In genomic region chrX:150899191-150899757, GRCh38 we compare ENCODE assay signal across 8 cellular contexts. TPM values are rescaled to one million over a fixed set of nuclear protein-coding genes. Genes with fewer than 3 reads are reported as not detected.
DNase-seq lines count a peak whose midpoint lies in the region; ATAC-seq lines count a peak whose summit lies in the region.

No MANE protein-coding gene starts in this region.

- H3K9me3 ChIP-seq in endocrine pancreas (ENCODE audit: control insufficient read depth, low read length) = no peaks in the 10 kb centered on the region

- peaks cover 3% of the 10 kb centered on the region for H3K27me3 Mint-ChIP-seq in stimulated activated naive CD8-positive, alpha-beta T cell treated with anti-CD3 and anti-CD28 coated beads, Interleukin-15, Interleukin-2, amounts not matched to agents 100 ng/mL and 50 ng/mL, for 24 hours

- H3K4ac ChIP-seq in mesendoderm (ENCODE audit: low read depth, low read length) = peak overlapping the region; percentile 55

- H3K9me3 Mint-ChIP-seq in stimulated activated naive CD8-positive, alpha-beta T cell treated with anti-CD3 and anti-CD28 coated beads, Interleukin-15, Interleukin-2, amounts not matched to agents 100 ng/mL and 50 ng/mL, for 24 hours = no peaks in the 10 kb centered on the region

- no peak overlapping the region for H2BK120ac ChIP-seq in mesendoderm (ENCODE audit: low read depth, low read length)

- WGBS in mesendoderm (ENCODE audit: extremely low coverage, insufficient coverage, low lambda C conversion rate) = no CpG with 5 or more reads among the region's 42 CpGs

- DNase-seq in NCI-H345 (lab: John Stamatoyannopoulos, UW) = peak; percentile 56
- DNase-seq in activated CD4-positive, alpha-beta T cell treated with anti-CD3 and anti-CD28 coated beads, Interleukin-2, amount 50 U/mL, for 4 hours = peak; percentile 1 to 2
- DNase-seq in mesendoderm = peak; percentile 59
- DNase-seq in GDM1 (lab: John Stamatoyannopoulos, UW) = no peak

- peaks cover 9% of the 10 kb centered on the region for H3K4me1 Mint-ChIP-seq in stimulated activated naive CD8-positive, alpha-beta T cell treated with anti-CD3 and anti-CD28 coated beads, Interleukin-15, Interleukin-2, amounts not matched to agents 100 ng/mL and 50 ng/mL, for 24 hours (ENCODE audit: low read depth)

- no peak overlapping the region for H4K5ac ChIP-seq in mesendoderm (ENCODE audit: low read length)

- H2BK15ac ChIP-seq in mesendoderm (replicated peaks; ENCODE audit: low read depth) = no peak overlapping the region

- no peaks in the 10 kb centered on the region for H3K36me3 Mint-ChIP-seq in stimulated activated naive CD8-positive, alpha-beta T cell treated with anti-CD3 and anti-CD28 coated beads, Interleukin-15, Interleukin-2, amounts not matched to agents 100 ng/mL and 50 ng/mL, for 24 hours (ENCODE audit: low read depth)

- no peaks in the 10 kb centered on the region for H3K79me2 ChIP-seq in mesendoderm (ENCODE audit: control insufficient read depth, insufficient read depth, low read length)

- no peak overlapping the region for H3K23ac ChIP-seq in mesendoderm (ENCODE audit: low read length)

- H3K27me3 ChIP-seq in endocrine pancreas (ENCODE audit: control insufficient read depth, insufficient read depth, low read length) (no peaks in the 10 kb centered on the region), mesendoderm (ENCODE audit: insufficient read depth, low read length, poor library complexity) (no peaks in the 10 kb centered on the region)

- peak overlapping the region; percentile 86 for H3K56ac ChIP-seq in mesendoderm (ENCODE audit: low read length)

- peak overlapping the region; percentile 83 for H3K4me3 Mint-ChIP-seq in stimulated activated naive CD8-positive, alpha-beta T cell treated with anti-CD3 and anti-CD28 coated beads, Interleukin-15, Interleukin-2, amounts not matched to agents 100 ng/mL and 50 ng/mL, for 24 hours

- no peaks in the 10 kb centered on the region for H3K79me1 ChIP-seq in mesendoderm (ENCODE audit: low read length)

- H3K9ac ChIP-seq in endocrine pancreas (ENCODE audit: control insufficient read depth, insufficient read depth, low read length) (peak overlapping the region; percentile 56), mesendoderm (ENCODE audit: low read length) (peak overlapping the region; percentile 79)

- H4K8ac ChIP-seq in mesendoderm (ENCODE audit: low read depth, low read length) = no peak overlapping the region

- no peak overlapping the region for H2BK5ac ChIP-seq in mesendoderm (ENCODE audit: low read length)

- ATAC-seq in GM18511 (IDR thresholded peaks at IDR 0.05; ENCODE audit: unreplicated experiment) (peak; percentile 70), HG02885 (IDR thresholded peaks at IDR 0.05; ENCODE audit: poor library complexity, unreplicated experiment) (peak; percentile 55)

- H3K4me3 ChIP-seq in endocrine pancreas (ENCODE audit: control insufficient read depth, insufficient read depth, low read length) = no peak overlapping the region
- peak overlapping the region; percentile 44 for H3K4me3 ChIP-seq in mesendoderm (ENCODE audit: low read length)

- H3K18ac ChIP-seq in mesendoderm (ENCODE audit: low read length) = peak overlapping the region; percentile 76

- no peaks in the 10 kb centered on the region for H3K4me1 ChIP-seq in endocrine pancreas (ENCODE audit: control insufficient read depth, insufficient read depth, low read length)
- H3K4me1 ChIP-seq in mesendoderm (ENCODE audit: control insufficient read depth, low read depth, low read length) = no peaks in the 10 kb centered on the region

- H3K36me3 ChIP-seq in endocrine pancreas (ENCODE audit: control insufficient read depth, insufficient read depth, low read length) = no peaks in the 10 kb centered on the region
- H3K36me3 ChIP-seq in mesendoderm (ENCODE audit: control insufficient read depth, insufficient read depth, low read length) = no peaks in the 10 kb centered on the region

- H3K27ac ChIP-seq in mesendoderm (ENCODE audit: low read depth, low read length) = no peak overlapping the region

- no peak overlapping the region for H3K27ac Mint-ChIP-seq in stimulated activated naive CD8-positive, alpha-beta T cell treated with anti-CD3 and anti-CD28 coated beads, Interleukin-15, Interleukin-2, amounts not matched to agents 100 ng/mL and 50 ng/mL, for 24 hours

- no peak overlapping the region for H2AK5ac ChIP-seq in mesendoderm (ENCODE audit: low read length)

- peak overlapping the region; percentile 80 for H3K4me2 ChIP-seq in mesendoderm (ENCODE audit: low read length)

RNA-seq across cellular contexts. Expression of gene CD99L2, which starts 0.8 kb away (rescaled TPM):
- 3.3 TPM for polyA plus RNA-seq in mesendoderm (2013, experiment 1 of 2)
- 3.6 TPM for polyA plus RNA-seq in mesendoderm (2013, experiment 2 of 2)
